35 cellular contexts compared by ENCODE assay signal in the genomic region with DNA sequence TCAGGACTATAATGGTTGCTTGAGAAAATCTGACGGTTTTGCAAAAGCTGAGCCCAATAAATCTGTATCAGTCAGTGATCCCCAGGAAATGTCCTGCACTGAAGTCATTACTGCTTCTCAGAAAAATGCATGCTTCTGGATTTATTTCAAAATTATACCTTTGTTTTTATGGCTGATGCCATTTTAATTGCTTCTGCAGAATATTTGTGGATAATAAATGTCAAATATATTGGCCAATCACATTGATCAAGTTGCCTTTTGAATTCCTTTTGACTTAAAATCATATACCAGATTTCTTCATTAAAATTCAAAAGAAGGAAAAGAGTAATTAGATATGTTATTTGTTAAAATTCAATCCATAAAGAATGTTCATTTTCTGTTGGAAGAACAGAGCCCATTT.
"Had no signal": no experiment of that assay in that cellular context is flagged by ENCODE, and none has a peak within 500 bp of the region (broad histone marks: within the 10 kb centered on the region; RNA-seq: fewer than 3 reads in every experiment).

No MANE protein-coding gene starts in this region.

- DNase-seq: Karpas-422, Kasumi-1, MG63, MM.1S, MV-4-11, NCI-H1048, NCI-H1092, NCI-H1092 treated with DMSO at 0.1 percent for 48 hours, NCI-H1105, NCI-H1105 treated with DMSO at 0.1 percent for 48 hours, NCI-H1417, NCI-H1417 treated with DMSO at 0.1 percent for 48 hours, NCI-H1436, NCI-H1436 treated with DMSO at 0.1 percent for 48 hours, NCI-H146, NCI-H1694, NCI-H1694 treated with DMSO at 0.1 percent for 48 hours, NCI-H187, NCI-H187 treated with DMSO at 0.1 percent for 48 hours, NCI-H1930, NCI-H2029, NCI-H2029 treated with DMSO at 0.1 percent for 48 hours, NCI-H2081, NCI-H2081 treated with DMSO at 0.1 percent for 48 hours, NCI-H2107, NCI-H2171, NCI-H2171 treated with DMSO at 0.1 percent for 48 hours, NCI-H2227 treated with DMSO at 0.1 percent for 48 hours, NCI-H226, NCI-H345, NCI-H446, NCI-H446 treated with DMSO at 0.1 percent for 48 hours, NCI-H510A, NCI-H510A treated with DMSO at 0.1 percent for 48 hours had no signal

- H3K9ac ChIP-seq: KMS-11 had no signal

- H3K36me3 ChIP-seq: MG63 had no signal

- H3K4me3 ChIP-seq: MG63 had no signal

- H3K27me3 ChIP-seq: MG63 had no signal

- H3K9me3 ChIP-seq: MG63 had no signal

- H3K27ac ChIP-seq: KMS-11 had no signal

- H3K4me2 ChIP-seq: KMS-11 had no signal
